ENCODE assay signal across 1 cellular context in genomic region chrX:19121898-19122640, GRCh38.
TF ChIP-seq lines count a peak whose summit lies in the region.

Gene ADGRG2, minus strand, starts transcription at chrX:19122468. Its CDS starts 53,634 bp downstream, at chrX:19068834.

TF ChIP-seq in liver, 16 proteins besides CTCF, POLR2A, EP300 and RAD21:
- TF ChIP-seq REST (IDR thresholded peaks at IDR 0.05) (no peak), SP1 (IDR thresholded peaks at IDR 0.05) (no peak), ZBTB33 (IDR thresholded peaks at IDR 0.05) (no peak), JUND (IDR thresholded peaks at IDR 0.05) (no peak), FOXA1 (IDR thresholded peaks at IDR 0.05) (no peak), NR2F2 (IDR thresholded peaks at IDR 0.05) (no peak), RXRA (IDR thresholded peaks at IDR 0.05) (no peak), TAF1 (conservative IDR thresholded peaks at IDR 0.05) (no peak), YY1 (IDR thresholded peaks at IDR 0.05) (no peak), HNF4G (IDR thresholded peaks at IDR 0.05) (no peak)
